Comparison of ENCODE assay signal across 15 cellular contexts in the genomic region with DNA sequence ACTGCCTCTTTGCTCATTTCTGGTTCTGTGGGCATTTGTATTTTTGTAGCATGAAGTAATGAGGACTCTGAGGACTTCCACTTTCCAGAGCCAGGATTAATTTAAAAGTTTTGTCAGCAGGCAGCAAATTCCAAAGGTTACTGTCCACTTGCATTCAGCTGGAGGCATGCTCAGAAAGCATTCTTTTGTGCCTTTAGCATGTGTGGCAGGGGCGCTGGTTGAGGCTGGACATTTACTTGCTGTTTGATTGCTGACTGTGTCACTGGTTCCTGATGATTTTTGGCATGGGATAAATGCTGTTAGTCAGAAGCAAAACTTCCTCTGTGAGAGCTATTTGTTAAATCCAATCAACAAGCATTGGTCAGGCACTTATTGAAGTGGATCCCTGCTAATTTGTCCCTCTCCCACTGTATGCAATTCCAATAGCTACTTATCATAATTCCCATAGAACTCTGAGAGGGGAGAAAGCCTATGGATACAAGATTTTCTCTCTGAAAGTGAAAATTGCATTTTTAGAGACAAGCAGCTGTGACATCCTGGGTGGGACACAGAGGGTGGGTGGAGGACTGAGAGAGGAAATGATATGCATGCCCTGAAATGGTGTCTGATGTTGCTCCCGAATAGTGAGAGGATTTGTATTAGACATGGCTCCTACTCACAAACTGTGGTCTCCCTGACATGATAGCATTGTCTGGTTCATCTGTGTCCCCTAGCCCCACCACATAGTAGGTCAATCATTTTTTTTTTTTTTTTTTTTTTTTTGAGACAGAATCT.
DNase-seq lines count a peak whose midpoint lies in the region; ATAC-seq and TF ChIP-seq lines count a peak whose summit lies in the region.
"Had no signal": no experiment of that assay in that cellular context is flagged by ENCODE, and none has a peak within 500 bp of the region (broad histone marks: within the 10 kb centered on the region; RNA-seq: fewer than 3 reads in every experiment).

No MANE protein-coding gene starts in this region.

- H3K27me3 ChIP-seq in ascending aorta (no peaks in the 10 kb centered on the region), lower lobe of right lung (ENCODE audit: low read depth) (no peaks in the 10 kb centered on the region)

- H3K27ac ChIP-seq in ascending aorta (no peak overlapping the region), lower lobe of right lung (no peak overlapping the region)

- TF ChIP-seq CTCF in ascending aorta (IDR thresholded peaks at IDR 0.05) (no peak), lower lobe of right lung (IDR thresholded peaks at IDR 0.05) (no peak)

- intact Hi-C loops in ascending aorta (cut with DNase I) (no loop called here), lower lobe of right lung (cut with DNase I) (no loop called here)

- ATAC-seq in lower lobe of right lung: no peak
- ATAC-seq: GM12878 had no signal

- no peaks in the 10 kb centered on the region for H3K36me3 ChIP-seq in ascending aorta
- H3K36me3 ChIP-seq in lower lobe of right lung: no peaks in the 10 kb centered on the region

- DNase-seq in EH (ENCODE audit: low read depth) (peak; percentile 16), RPMI7951 (ENCODE audit: low read depth) (peak; percentile 11), globus pallidus (ENCODE audit: low spot score) (peak; percentile 42), putamen (ENCODE audit: low spot score) (peak; percentile 7), ascending aorta (ENCODE audit: low spot score in 2 of 2) (no peak), lower lobe of right lung (no peak), NCI-H226 (no peak)
- DNase-seq: AML-193, HCEC 1CT, NCI-H1092 treated with DMSO at 0.1 percent for 48 hours, NCI-H2081, NCI-H2171 treated with DMSO at 0.1 percent for 48 hours, NCI-H446 treated with DMSO at 0.1 percent for 48 hours, Right ventricle myocardium superior had no signal

- H3K4me1 ChIP-seq in ascending aorta (no peaks in the 10 kb centered on the region), lower lobe of right lung (no peaks in the 10 kb centered on the region)

- H3K4me3 ChIP-seq in ascending aorta (no peak overlapping the region), lower lobe of right lung (no peak overlapping the region)
- H3K4me3 ChIP-seq: GM12878 had no signal

- H3K9me3 ChIP-seq in ascending aorta: peaks cover 0 to 4% of the 10 kb centered on the region in 2 donors
- peaks cover 3% of the 10 kb centered on the region for H3K9me3 ChIP-seq in lower lobe of right lung

Comparison
In these comparisons a context has a peak if more than half of its experiments do, and no peak if none do; other contexts are left out.
1. DNase-seq: peak in EH (single experiment), RPMI7951 (single experiment), globus pallidus (single experiment) and putamen (single experiment); none in ascending aorta (0 of 2), lower lobe of right lung (single experiment) and NCI-H226 (single experiment).